In genomic region chr20:44310664-44311639, GRCh38 we compare ENCODE assay signal across 8 cellular contexts. TPM values are rescaled to one million over a fixed set of nuclear protein-coding genes. Genes with fewer than 3 reads are reported as not detected.
DNase-seq lines count a peak whose midpoint lies in the region; ATAC-seq and TF ChIP-seq lines count a peak whose summit lies in the region.

FITM2 (minus strand) TSS chr20:44311202; CDS start chr20:44311148, 54 bp downstream.

- H3K27me3 ChIP-seq in hepatocyte (no peaks in the 10 kb centered on the region), aorta (ENCODE audit: control insufficient read depth in 1 of 2, insufficient read depth in 2 of 2, low read length in 1 of 2) (no peaks in the 10 kb centered on the region)

- TF ChIP-seq CTCF in astrocyte of the cerebellum (IDR thresholded peaks at IDR 0.05; ENCODE audit: low read depth, low read length, missing control alignments) (peak; percentile 94), hepatocyte (IDR thresholded peaks at IDR 0.05; ENCODE audit: poor library complexity) (peak; percentile 95)

- H3K4me1 ChIP-seq in hepatocyte (ENCODE audit: insufficient read depth) (peaks cover 11% of the 10 kb centered on the region), aorta (ENCODE audit: control insufficient read depth in 1 of 2, insufficient read depth in 2 of 2, low read length in 2 of 2) (no peaks in the 10 kb centered on the region)

- no peaks in the 10 kb centered on the region for H3K36me3 Mint-ChIP-seq in T-helper 2 cell treated with Interferon-gamma antibody and Interleukin-4, amounts not matched to agents 5 μg/mL and 100 μg/mL, for 36 hours (ENCODE audit: low read depth)

- H4K20me1 ChIP-seq in hepatocyte (ENCODE audit: insufficient read depth, poor library complexity, severe bottlenecking): no peaks in the 10 kb centered on the region

- no peaks in the 10 kb centered on the region for H3K36me3 ChIP-seq in hepatocyte (replicated peaks; ENCODE audit: insufficient read depth, low read depth)
- peaks cover 0 to 2% of the 10 kb centered on the region in 2 donors for H3K36me3 ChIP-seq in aorta (ENCODE audit: control insufficient read depth in 1 of 2, insufficient read depth in 2 of 2, low read length in 1 of 2)

- peak; percentile 92 for ATAC-seq in GM18502 (IDR thresholded peaks at IDR 0.05; ENCODE audit: poor library complexity, unreplicated experiment)
- peak; percentile 96 for ATAC-seq in HG02970 (IDR thresholded peaks at IDR 0.05; ENCODE audit: low FRiP score, unreplicated experiment)
- peak; percentile 99 for ATAC-seq in aorta (ENCODE audit: low FRiP score)

- H2AFZ ChIP-seq in hepatocyte: peak within 1 kb of the TSS; percentile 88

- peak within 1 kb of the TSS; percentile 89 for H3K27ac Mint-ChIP-seq in T-helper 2 cell treated with Interferon-gamma antibody and Interleukin-4, amounts not matched to agents 5 μg/mL and 100 μg/mL, for 36 hours

- peak within 1 kb of the TSS; percentile 91 for H3K4me3 Mint-ChIP-seq in T-helper 2 cell treated with Interferon-gamma antibody and Interleukin-4, amounts not matched to agents 5 μg/mL and 100 μg/mL, for 36 hours

- H3K9me3 ChIP-seq in hepatocyte (ENCODE audit: low read depth): no peaks in the 10 kb centered on the region
- no peaks in the 10 kb centered on the region for H3K9me3 ChIP-seq in aorta (ENCODE audit: control insufficient read depth, low read length)

- peaks cover 16% of the 10 kb centered on the region for H3K4me1 Mint-ChIP-seq in T-helper 2 cell treated with Interferon-gamma antibody and Interleukin-4, amounts not matched to agents 5 μg/mL and 100 μg/mL, for 36 hours (ENCODE audit: low read depth)

- in situ Hi-C loops in astrocyte of the cerebellum (cut with HindIII; ENCODE audit: low sequenced_read_pairs): no loop called here

- intact Hi-C loops in aorta (cut with DNase I): loop anchor here (1.0 to 2.0 kb wide), 3 partner anchors 94 to 194 kb away; no protein-coding TSS in a partner anchor

- DNase-seq in NCI-H187 treated with DMSO at 0.1 percent for 48 hours (lab: John Stamatoyannopoulos, UW) (peak; percentile 26), astrocyte of the cerebellum (ENCODE audit: low read depth) (peak; percentile 91), hepatocyte (ENCODE audit: low spot score) (peak; percentile 99), renal cortical epithelial cell (ENCODE audit: low read depth) (peak; percentile 83), aorta (peak; percentile 99 to 100)
- DNase-seq in T-helper 2 cell treated with Interferon-gamma antibody and Interleukin-4, amounts not matched to agents 5 μg/mL and 100 μg/mL, for 36 hours (ENCODE audit: low spot score): peak; percentile 98

- no peaks in the 10 kb centered on the region for H3K9me2 ChIP-seq in hepatocyte (replicated peaks; ENCODE audit: insufficient read depth)

- H3K27ac ChIP-seq in hepatocyte: peak within 1 kb of the TSS; percentile 77
- H3K27ac ChIP-seq in aorta (ENCODE audit: low read depth in 1 of 2, low read length in 2 of 2): no peak within 1 kb of the TSS

- WGBS in hepatocyte (ENCODE audit: low lambda C conversion rate, missing lambda C conversion rate): 4% methylated on average over 61 of the region's 70 CpGs
- whole genome bisulfite sequencing in aorta, 2 donors: 1% methylated on average over 67 to 70 of the region's 70 CpGs

- no peaks in the 10 kb centered on the region for H3K9me3 Mint-ChIP-seq in T-helper 2 cell treated with Interferon-gamma antibody and Interleukin-4, amounts not matched to agents 5 μg/mL and 100 μg/mL, for 36 hours

- H3K4me2 ChIP-seq in hepatocyte: peak within 1 kb of the TSS; percentile 96

- H3K4me3 ChIP-seq in astrocyte of the cerebellum (ENCODE audit: low read depth, low read length): peak within 1 kb of the TSS; percentile 93
- H3K4me3 ChIP-seq in hepatocyte: peak within 1 kb of the TSS; percentile 69
- peak within 1 kb of the TSS; percentile 31 to 77 for H3K4me3 ChIP-seq in aorta (ENCODE audit: low read length in 2 of 2)

- peaks cover 3% of the 10 kb centered on the region for H3K27me3 Mint-ChIP-seq in T-helper 2 cell treated with Interferon-gamma antibody and Interleukin-4, amounts not matched to agents 5 μg/mL and 100 μg/mL, for 36 hours (ENCODE audit: low read depth)

- H3K79me2 ChIP-seq in hepatocyte: peaks cover 22% of the 10 kb centered on the region

RNA-seq across cellular contexts. Expression of gene FITM2, which starts in this region (rescaled TPM):
- total RNA-seq in hepatocyte (6.7 and 6.8 TPM in 2 replicates), renal cortical epithelial cell (4.5 and 8.5 TPM in 2 replicates), aorta (1 to 10 TPM; 6.6 TPM)
- polyA plus RNA-seq in hepatocyte (2.3 and 4.6 TPM in 2 replicates), aorta (1 to 10 TPM; 2.9 to 3.6 TPM)

Comparison
In these comparisons a context has a peak if more than half of its experiments do, and no peak if none do; other contexts are left out.
1. DNase-seq: peak in every context shown above with its lines; median percentile 100 in aorta; 99 in hepatocyte; 98 in T-helper 2 cell treated with Interferon-gamma antibody and Interleukin-4, amounts not matched to agents 5 μg/mL and 100 μg/mL, for 36 hours; 91 in astrocyte of the cerebellum; 83 in renal cortical epithelial cell; 26 in NCI-H187 treated with DMSO at 0.1 percent for 48 hours.